1 cellular context compared by ENCODE assay signal in the genomic region with DNA sequence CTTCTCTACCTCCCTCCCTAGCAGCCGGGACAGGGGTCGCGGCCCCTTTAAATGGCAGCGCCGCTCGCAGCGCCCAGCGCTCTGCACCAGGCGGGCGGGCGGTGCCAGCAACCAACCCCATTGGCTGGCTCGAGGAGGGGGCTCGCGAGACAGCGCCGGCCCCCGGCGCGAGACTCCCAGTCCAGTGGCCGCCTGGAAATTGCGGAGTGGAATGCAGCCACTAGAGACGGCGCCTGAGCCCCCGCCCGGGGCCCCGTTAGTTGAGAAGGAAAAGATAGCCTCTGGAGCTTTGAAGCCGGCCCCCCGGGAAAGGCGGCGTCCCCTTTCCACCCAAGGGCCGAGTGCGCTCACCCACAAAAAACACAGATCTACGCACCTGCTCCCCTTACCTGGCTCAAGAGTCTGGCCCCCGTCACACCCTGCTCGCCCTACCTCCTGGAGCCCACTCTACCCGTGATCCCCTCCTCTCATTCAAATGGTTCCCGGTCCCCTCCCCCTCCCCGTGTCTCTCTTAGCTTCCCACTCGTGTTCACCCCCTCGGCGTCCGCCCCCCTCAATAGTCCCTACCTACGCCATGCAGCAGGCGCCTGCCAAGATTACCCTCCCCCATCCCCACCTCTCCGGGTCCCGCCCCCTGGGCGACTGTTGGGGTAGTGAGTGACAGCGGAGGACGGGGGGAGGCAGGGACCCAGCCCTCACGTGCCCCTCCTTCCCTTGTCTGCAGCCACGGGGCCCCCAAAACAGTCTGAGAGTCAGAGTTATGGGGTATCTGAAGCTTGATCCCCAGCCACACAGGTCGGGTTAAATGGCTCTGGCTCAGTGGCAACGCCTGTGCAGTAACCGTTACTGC.
TF ChIP-seq lines count a peak whose summit lies in the region.

A gene (minus strand): TSS at position 49 of the 850 bp plus-strand sequence. CDS start 885 bp downstream, outside the sequence.

TF ChIP-seq in HEK293, 187 proteins besides CTCF, POLR2A, EP300 and RAD21 (continued from another document):
- no peak for TF ChIP-seq ZNF311 (tag by site-specific recombination; IDR thresholded peaks at IDR 0.05; ENCODE audit: borderline replicate concordance)
- TF ChIP-seq ZNF350 (tag by site-specific recombination; IDR thresholded peaks at IDR 0.05): no peak
- TF ChIP-seq ZNF560 (tag by site-specific recombination; IDR thresholded peaks at IDR 0.05; ENCODE audit: borderline replicate concordance): no peak
- peak; percentile 64; the same call in 1 of the 2 replicates for TF ChIP-seq ZNF501 (tag by site-specific recombination; IDR thresholded peaks at IDR 0.05)
- peak; percentile 72; the same call in 1 of the 2 replicates for TF ChIP-seq ZBTB20 (tag by site-specific recombination; IDR thresholded peaks at IDR 0.05)
- TF ChIP-seq KLF16 (tag by site-specific recombination; IDR thresholded peaks at IDR 0.05): peak; percentile 29; the same call in 1 of the 2 replicates
- TF ChIP-seq, protein P1, sequence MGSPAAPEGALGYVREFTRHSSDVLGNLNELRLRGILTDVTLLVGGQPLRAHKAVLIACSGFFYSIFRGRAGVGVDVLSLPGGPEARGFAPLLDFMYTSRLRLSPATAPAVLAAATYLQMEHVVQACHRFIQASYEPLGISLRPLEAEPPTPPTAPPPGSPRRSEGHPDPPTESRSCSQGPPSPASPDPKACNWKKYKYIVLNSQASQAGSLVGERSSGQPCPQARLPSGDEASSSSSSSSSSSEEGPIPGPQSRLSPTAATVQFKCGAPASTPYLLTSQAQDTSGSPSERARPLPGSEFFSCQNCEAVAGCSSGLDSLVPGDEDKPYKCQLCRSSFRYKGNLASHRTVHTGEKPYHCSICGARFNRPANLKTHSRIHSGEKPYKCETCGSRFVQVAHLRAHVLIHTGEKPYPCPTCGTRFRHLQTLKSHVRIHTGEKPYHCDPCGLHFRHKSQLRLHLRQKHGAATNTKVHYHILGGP (tag by site-specific recombination; IDR thresholded peaks at IDR 0.05): no peak
- no peak for TF ChIP-seq ZNF670 (tag by site-specific recombination; IDR thresholded peaks at IDR 0.05; ENCODE audit: low read depth)
- peak; percentile 43; the same call in 1 of the 2 replicates for TF ChIP-seq BCL11B (tag by site-specific recombination; IDR thresholded peaks at IDR 0.05; ENCODE audit: low read depth)
- no peak for TF ChIP-seq ZBTB1 (tag by site-specific recombination; IDR thresholded peaks at IDR 0.05)
- TF ChIP-seq ZNF404 (tag by site-specific recombination; IDR thresholded peaks at IDR 0.05): no peak
- TF ChIP-seq, protein P2, sequence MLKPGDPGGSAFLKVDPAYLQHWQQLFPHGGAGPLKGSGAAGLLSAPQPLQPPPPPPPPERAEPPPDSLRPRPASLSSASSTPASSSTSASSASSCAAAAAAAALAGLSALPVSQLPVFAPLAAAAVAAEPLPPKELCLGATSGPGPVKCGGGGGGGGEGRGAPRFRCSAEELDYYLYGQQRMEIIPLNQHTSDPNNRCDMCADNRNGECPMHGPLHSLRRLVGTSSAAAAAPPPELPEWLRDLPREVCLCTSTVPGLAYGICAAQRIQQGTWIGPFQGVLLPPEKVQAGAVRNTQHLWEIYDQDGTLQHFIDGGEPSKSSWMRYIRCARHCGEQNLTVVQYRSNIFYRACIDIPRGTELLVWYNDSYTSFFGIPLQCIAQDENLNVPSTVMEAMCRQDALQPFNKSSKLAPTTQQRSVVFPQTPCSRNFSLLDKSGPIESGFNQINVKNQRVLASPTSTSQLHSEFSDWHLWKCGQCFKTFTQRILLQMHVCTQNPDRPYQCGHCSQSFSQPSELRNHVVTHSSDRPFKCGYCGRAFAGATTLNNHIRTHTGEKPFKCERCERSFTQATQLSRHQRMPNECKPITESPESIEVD (tag by site-specific recombination; IDR thresholded peaks at IDR 0.05): no peak
- no peak for TF ChIP-seq ZNF544 (tag by site-specific recombination; IDR thresholded peaks at IDR 0.05)
- TF ChIP-seq ZFP3 (tag by site-specific recombination; IDR thresholded peaks at IDR 0.05; ENCODE audit: low read depth): no peak
- TF ChIP-seq REPIN1 (tag by site-specific recombination; IDR thresholded peaks at IDR 0.05; ENCODE audit: low read depth): no peak
- no peak for TF ChIP-seq ZNF146 (tag by site-specific recombination; IDR thresholded peaks at IDR 0.05)
- TF ChIP-seq ZNF416 (tag by site-specific recombination; IDR thresholded peaks at IDR 0.05): no peak
- peak; percentile 92 for TF ChIP-seq EGR2 (tag by site-specific recombination; IDR thresholded peaks at IDR 0.05; ENCODE audit: low read depth)
- no peak for TF ChIP-seq ZNF707 (tag by site-specific recombination; IDR thresholded peaks at IDR 0.05)
- TF ChIP-seq, protein P3, sequence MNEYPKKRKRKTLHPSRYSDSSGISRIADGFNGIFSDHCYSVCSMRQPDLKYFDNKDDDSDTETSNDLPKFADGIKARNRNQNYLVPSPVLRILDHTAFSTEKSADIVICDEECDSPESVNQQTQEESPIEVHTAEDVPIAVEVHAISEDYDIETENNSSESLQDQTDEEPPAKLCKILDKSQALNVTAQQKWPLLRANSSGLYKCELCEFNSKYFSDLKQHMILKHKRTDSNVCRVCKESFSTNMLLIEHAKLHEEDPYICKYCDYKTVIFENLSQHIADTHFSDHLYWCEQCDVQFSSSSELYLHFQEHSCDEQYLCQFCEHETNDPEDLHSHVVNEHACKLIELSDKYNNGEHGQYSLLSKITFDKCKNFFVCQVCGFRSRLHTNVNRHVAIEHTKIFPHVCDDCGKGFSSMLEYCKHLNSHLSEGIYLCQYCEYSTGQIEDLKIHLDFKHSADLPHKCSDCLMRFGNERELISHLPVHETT (tag by site-specific recombination; IDR thresholded peaks at IDR 0.05): 0 out of 2 replicates have a peak, but pooled peaks have one; percentile 23
